11 cellular contexts compared by ENCODE assay signal in the genomic region with DNA sequence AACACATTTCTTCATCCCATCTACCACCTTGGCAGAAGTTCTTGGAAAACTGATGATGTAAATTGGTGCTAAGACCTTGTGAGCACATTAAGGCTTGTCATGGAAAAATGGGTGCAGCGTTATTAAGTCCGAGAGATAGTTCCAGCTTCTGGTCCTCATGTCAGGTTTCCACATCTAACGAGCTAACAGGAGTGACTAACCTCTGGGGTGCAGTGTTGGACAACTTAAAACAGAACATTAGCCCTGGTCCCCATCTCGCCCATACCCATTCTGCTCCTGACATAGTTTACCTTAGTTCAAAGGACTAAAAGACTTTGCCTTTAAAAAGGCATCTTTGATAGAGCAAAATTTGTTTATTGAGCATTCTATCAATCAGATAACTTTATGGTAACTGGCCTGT.
DNase-seq lines count a peak whose midpoint lies in the region; ATAC-seq, FAIRE-seq and TF ChIP-seq lines count a peak whose summit lies in the region.
"Had no signal": no experiment of that assay in that cellular context is flagged by ENCODE, and none has a peak within 500 bp of the region (broad histone marks: within the 10 kb centered on the region; RNA-seq: fewer than 3 reads in every experiment).

No MANE protein-coding gene starts in this region.

- no peaks in the 10 kb centered on the region for H3K27me3 ChIP-seq in bronchial epithelial cell (ENCODE audit: control insufficient read depth, insufficient read depth, low read length)
- H3K27me3 ChIP-seq in pancreas = no peaks in the 10 kb centered on the region
- H3K27me3 ChIP-seq: SJSA1 had no signal

- H3K36me3 ChIP-seq in bronchial epithelial cell (ENCODE audit: control insufficient read depth, insufficient read depth, low read length) (no peaks in the 10 kb centered on the region), pancreas (no peaks in the 10 kb centered on the region)
- H3K36me3 ChIP-seq: SJSA1 had no signal

- TF ChIP-seq CTCF in bronchial epithelial cell (IDR thresholded peaks at IDR 0.05; ENCODE audit: insufficient read depth, low read length, severe bottlenecking) (peak; percentile 21), pancreas (IDR thresholded peaks at IDR 0.05) (peak in 1 of 4 donors; percentile 7)

- ATAC-seq in pancreas (peak in 3 of 4 donors; percentile 69 to 85 (median 74)), HG03175 (IDR thresholded peaks at IDR 0.05; ENCODE audit: unreplicated experiment) (no peak), HG03521 (IDR thresholded peaks at IDR 0.05; ENCODE audit: unreplicated experiment) (no peak)

- WGBS in pancreas, 2 donors = 18 to 23% methylated on average over 4 of the region's 4 CpGs

- FAIRE-seq in bronchial epithelial cell (lab: Jason Lieb, UNC) (no peak), pancreas (lab: Jason Lieb, UNC) (no peak)

- no peak overlapping the region for H3K27ac ChIP-seq in pancreas
- H3K27ac ChIP-seq: SJSA1 had no signal

- H3K4me3 ChIP-seq in bronchial epithelial cell (ENCODE audit: low read depth, low read length) = no peak overlapping the region
- H3K4me3 ChIP-seq in pancreas = no peak overlapping the region
- H3K4me3 ChIP-seq: SJSA1 had no signal

- no peaks in the 10 kb centered on the region for H3K9me3 ChIP-seq in pancreas
- H3K9me3 ChIP-seq: SJSA1 had no signal

- peaks cover 0 to 3% (median 1%) of the 10 kb centered on the region in 3 donors for H3K4me1 ChIP-seq in pancreas

- intact Hi-C loops in pancreas (cut with DNase I) = loop anchor here in 2 of 3 donors (10.0 kb wide), 1 partner anchor 270 kb away; no protein-coding TSS in a partner anchor

- DNase-seq in NCI-H1092 treated with DMSO at 0.1 percent for 48 hours (lab: John Stamatoyannopoulos, UW) (peak; percentile 4), NCI-H1092 (lab: John Stamatoyannopoulos, UW) (no peak), NAMALWA (ENCODE audit: low spot score) (peak; percentile 71), bronchial epithelial cell (ENCODE audit: low read depth) (peak; percentile 38), pancreas (no peak), 8988T (no peak)
- DNase-seq: ACHN, cortex of kidney had no signal

Comparison
In these comparisons a context has a peak if more than half of its experiments do, and no peak if none do; other contexts are left out.
1. DNase-seq: peak in NCI-H1092 treated with DMSO at 0.1 percent for 48 hours (single experiment), NAMALWA (single experiment) and bronchial epithelial cell (single experiment); none in NCI-H1092 (single experiment), pancreas (0 of 6) and 8988T (single experiment).
2. ATAC-seq: peak in pancreas (3 of 4); none in HG03175 (single experiment) and HG03521 (single experiment).